In the genomic region with DNA sequence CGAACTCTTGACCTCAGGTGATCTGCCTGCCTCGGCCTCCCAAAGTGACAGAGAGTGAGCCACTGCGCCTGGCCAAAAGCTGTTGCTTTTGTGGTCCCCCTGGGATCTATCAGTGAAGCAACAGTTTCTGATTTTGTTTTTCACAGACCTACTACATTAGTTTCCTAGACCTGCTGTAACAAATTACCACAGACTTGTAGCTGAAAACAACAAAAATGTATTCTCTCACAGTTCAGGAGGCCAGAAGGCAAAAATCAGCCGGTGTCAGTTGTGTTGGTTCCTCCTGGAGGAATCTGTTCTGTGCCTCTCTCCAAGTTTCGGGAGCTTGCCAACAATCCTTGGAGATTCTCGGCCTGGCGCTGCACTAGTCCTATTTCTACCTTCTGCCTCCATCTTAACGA, we compare ENCODE assay signal across 16 cellular contexts. TPM values are rescaled to one million over a fixed set of nuclear protein-coding genes. Genes with fewer than 3 reads are reported as not detected.
A peak's percentile ranks its signal among the peaks of the same experiment; 100 is the strongest.
DNase-seq lines count a peak whose midpoint lies in the region; TF ChIP-seq lines count a peak whose summit lies in the region.
"Had no signal": no experiment of that assay in that cellular context is flagged by ENCODE, and none has a peak within 500 bp of the region (broad histone marks: within the 10 kb centered on the region; RNA-seq: fewer than 3 reads in every experiment).

No MANE protein-coding gene starts in this region.

- peak; percentile 5 for DNase-seq in activated CD4-positive, alpha-beta memory T cell treated with anti-CD3 and anti-CD28 coated beads, Interleukin-2, amount 10 ng/mL, durations not matched to agents 7 days and 5 days
- DNase-seq in activated CD4-positive, alpha-beta memory T cell treated with anti-CD3 and anti-CD28 coated beads for 36 hours, result no peak
- DNase-seq in right atrium auricular region (ENCODE audit: low spot score), result peak; percentile 52
- no peak for DNase-seq in left ventricle myocardium inferior
- peak; percentile 59 for DNase-seq in sigmoid colon
- DNase-seq in vagina (ENCODE audit: extremely low spot score in 2 of 2), result peak; percentile 54 to 61
- no peak for DNase-seq in NCI-H748 treated with DMSO at 0.1 percent for 48 hours (lab: John Stamatoyannopoulos, UW)
- no peak for DNase-seq in stimulated activated CD4-positive, alpha-beta T cell treated with anti-CD3 and anti-CD28 coated beads, Interleukin-2, amount 100 ng/mL, for 48 hours
- DNase-seq: AML-193; Caco-2; CD4-positive, alpha-beta T cell; HCEC 1CT had no signal

- no peak for TF ChIP-seq POLR2A in sigmoid colon (IDR thresholded peaks at IDR 0.05)
- no peak for TF ChIP-seq POLR2A in vagina (IDR thresholded peaks at IDR 0.05)

- no peak overlapping the region for H3K4me3 Mint-ChIP-seq in activated CD4-positive, alpha-beta memory T cell treated with anti-CD3 and anti-CD28 coated beads, Interleukin-2, amount 10 ng/mL, durations not matched to agents 7 days and 5 days
- no peak overlapping the region for H3K4me3 Mint-ChIP-seq in activated CD4-positive, alpha-beta memory T cell treated with anti-CD3 and anti-CD28 coated beads for 36 hours
- H3K4me3 Mint-ChIP-seq: CD4-positive, alpha-beta T cell; GM23338 had no signal

- H3K9me3 ChIP-seq in right atrium auricular region (no peaks in the 10 kb centered on the region), left ventricle myocardium inferior (replicated peaks) (no peaks in the 10 kb centered on the region), sigmoid colon (no peaks in the 10 kb centered on the region), vagina (no peaks in the 10 kb centered on the region)
- H3K9me3 ChIP-seq: A549, Caco-2 had no signal

- H3K27me3 Mint-ChIP-seq in activated CD4-positive, alpha-beta memory T cell treated with anti-CD3 and anti-CD28 coated beads, Interleukin-2, amount 10 ng/mL, durations not matched to agents 7 days and 5 days, result peaks cover 16% of the 10 kb centered on the region
- H3K27me3 Mint-ChIP-seq in activated CD4-positive, alpha-beta memory T cell treated with anti-CD3 and anti-CD28 coated beads for 36 hours, result peaks cover under 1% of the 10 kb centered on the region

- TF ChIP-seq CTCF in right atrium auricular region (IDR thresholded peaks at IDR 0.05) (no peak), left ventricle myocardium inferior (IDR thresholded peaks at IDR 0.05; ENCODE audit: borderline replicate concordance) (no peak), sigmoid colon (IDR thresholded peaks at IDR 0.05) (no peak), vagina (IDR thresholded peaks at IDR 0.05) (no peak)

- TF ChIP-seq EP300 in sigmoid colon (IDR thresholded peaks at IDR 0.05), result no peak

- 93 to 95% methylated on average over 8 of the region's 8 CpGs for WGBS in sigmoid colon, 2 donors

- H3K27ac ChIP-seq in right atrium auricular region, result no peak overlapping the region
- no peak overlapping the region for H3K27ac ChIP-seq in left ventricle myocardium inferior (replicated peaks)
- no peak overlapping the region for H3K27ac ChIP-seq in sigmoid colon
- no peak overlapping the region for H3K27ac ChIP-seq in vagina
- H3K27ac ChIP-seq: 22Rv1, A549, C4-2B had no signal

- H3K4me3 ChIP-seq in right atrium auricular region, result no peak overlapping the region
- H3K4me3 ChIP-seq in left ventricle myocardium inferior, result no peak overlapping the region
- H3K4me3 ChIP-seq in sigmoid colon, result no peak overlapping the region
- no peak overlapping the region for H3K4me3 ChIP-seq in vagina
- H3K4me3 ChIP-seq: A549, GM23338 had no signal

- H3K27ac Mint-ChIP-seq in activated CD4-positive, alpha-beta memory T cell treated with anti-CD3 and anti-CD28 coated beads, Interleukin-2, amount 10 ng/mL, durations not matched to agents 7 days and 5 days, result no peak overlapping the region
- H3K27ac Mint-ChIP-seq in activated CD4-positive, alpha-beta memory T cell treated with anti-CD3 and anti-CD28 coated beads for 36 hours, result no peak overlapping the region
- H3K27ac Mint-ChIP-seq: CD4-positive, alpha-beta T cell; GM23338 had no signal

- no peaks in the 10 kb centered on the region for H3K9me3 Mint-ChIP-seq in activated CD4-positive, alpha-beta memory T cell treated with anti-CD3 and anti-CD28 coated beads, Interleukin-2, amount 10 ng/mL, durations not matched to agents 7 days and 5 days
- H3K9me3 Mint-ChIP-seq in activated CD4-positive, alpha-beta memory T cell treated with anti-CD3 and anti-CD28 coated beads for 36 hours, result no peaks in the 10 kb centered on the region
- H3K9me3 Mint-ChIP-seq: CD4-positive, alpha-beta T cell; GM23338 had no signal

- H3K36me3 Mint-ChIP-seq in activated CD4-positive, alpha-beta memory T cell treated with anti-CD3 and anti-CD28 coated beads, Interleukin-2, amount 10 ng/mL, durations not matched to agents 7 days and 5 days (ENCODE audit: low read depth), result no peaks in the 10 kb centered on the region
- H3K36me3 Mint-ChIP-seq in activated CD4-positive, alpha-beta memory T cell treated with anti-CD3 and anti-CD28 coated beads for 36 hours, result no peaks in the 10 kb centered on the region

- H3K4me1 ChIP-seq in right atrium auricular region (no peaks in the 10 kb centered on the region), left ventricle myocardium inferior (no peaks in the 10 kb centered on the region), sigmoid colon (no peaks in the 10 kb centered on the region), vagina (no peaks in the 10 kb centered on the region)
- H3K4me1 ChIP-seq: A549 had no signal

- H3K36me3 ChIP-seq in right atrium auricular region, result no peaks in the 10 kb centered on the region
- no peaks in the 10 kb centered on the region for H3K36me3 ChIP-seq in left ventricle myocardium inferior
- no peaks in the 10 kb centered on the region for H3K36me3 ChIP-seq in sigmoid colon
- H3K36me3 ChIP-seq in vagina, result no peaks in the 10 kb centered on the region

- POLR2A ChIA-PET in activated CD4-positive, alpha-beta memory T cell treated with anti-CD3 and anti-CD28 coated beads, Interleukin-2, amount 10 ng/mL, durations not matched to agents 7 days and 5 days (lab: Charles Lee), result interaction anchor here (2.3 kb wide), 1 partner anchor 8 kb away, joined by 6 read pairs; the partner anchor contains the start of gene SLC35C1
- POLR2A ChIA-PET in activated CD4-positive, alpha-beta memory T cell treated with anti-CD3 and anti-CD28 coated beads for 36 hours (lab: Charles Lee), result no interaction called here

- H3K27me3 ChIP-seq in right atrium auricular region, result no peaks in the 10 kb centered on the region
- H3K27me3 ChIP-seq in left ventricle myocardium inferior (ENCODE audit: low read depth), result peaks cover 11% of the 10 kb centered on the region
- H3K27me3 ChIP-seq in sigmoid colon, result peaks cover 0 to 6% (median 4%) of the 10 kb centered on the region in 3 donors
- no peaks in the 10 kb centered on the region for H3K27me3 ChIP-seq in vagina

- intact Hi-C loops in activated CD4-positive, alpha-beta memory T cell treated with anti-CD3 and anti-CD28 coated beads for 36 hours (cut with micrococcal nuclease), result no loop called here
- intact Hi-C loops in left ventricle myocardium inferior (cut with micrococcal nuclease) (no loop called here), sigmoid colon (cut with DNase I) (no loop called here), vagina (cut with DNase I) (no loop called here)

- H3K4me1 Mint-ChIP-seq in activated CD4-positive, alpha-beta memory T cell treated with anti-CD3 and anti-CD28 coated beads, Interleukin-2, amount 10 ng/mL, durations not matched to agents 7 days and 5 days, result no peaks in the 10 kb centered on the region
- H3K4me1 Mint-ChIP-seq in activated CD4-positive, alpha-beta memory T cell treated with anti-CD3 and anti-CD28 coated beads for 36 hours (ENCODE audit: low read depth), result no peaks in the 10 kb centered on the region

- CTCF ChIA-PET in activated CD4-positive, alpha-beta memory T cell treated with anti-CD3 and anti-CD28 coated beads, Interleukin-2, amount 10 ng/mL, durations not matched to agents 7 days and 5 days (lab: Charles Lee), result interaction anchor here (0.7 to 2.6 kb wide), 2 partner anchors 10 to 25 kb away, joined by 4 to 11 read pairs; no protein-coding TSS in a partner anchor
- CTCF ChIA-PET in activated CD4-positive, alpha-beta memory T cell treated with anti-CD3 and anti-CD28 coated beads for 36 hours (lab: Charles Lee), result interaction anchor here (1.7 kb wide), 1 partner anchor 25 kb away, joined by 4 read pairs; no protein-coding TSS in a partner anchor

RNA-seq across cellular contexts. Expression of gene SLC35C1, which starts 8.5 kb away (rescaled TPM):
- total RNA-seq in activated CD4-positive, alpha-beta memory T cell treated with anti-CD3 and anti-CD28 coated beads, Interleukin-2, amount 10 ng/mL, durations not matched to agents 7 days and 5 days, result 10 to 100 TPM; 15.0 to 17.5 TPM
- total RNA-seq in activated CD4-positive, alpha-beta memory T cell treated with anti-CD3 and anti-CD28 coated beads for 36 hours, result 10 to 100 TPM; 10.7 to 11.4 TPM
- total RNA-seq in right atrium auricular region (10 to 100 TPM in 1 of 2 donors, 1 to 10 TPM in 1; 5.2 to 11.6 TPM), left ventricle myocardium inferior (5.7 TPM), sigmoid colon (1 to 10 TPM; 5.3 to 8.6 (median 7.2) TPM), vagina (16.7 TPM)
- polyA plus RNA-seq in sigmoid colon, result 10 to 100 TPM; 11.6 to 38.9 (median 20.4) TPM

RNA-seq across cellular contexts. Expression of gene CRY2, which starts 50.8 kb away (rescaled TPM):
- total RNA-seq in activated CD4-positive, alpha-beta memory T cell treated with anti-CD3 and anti-CD28 coated beads, Interleukin-2, amount 10 ng/mL, durations not matched to agents 7 days and 5 days, result 10 to 100 TPM; 18.4 to 22.7 TPM
- total RNA-seq in activated CD4-positive, alpha-beta memory T cell treated with anti-CD3 and anti-CD28 coated beads for 36 hours, result 10 to 100 TPM; 12.1 to 13.4 TPM
- total RNA-seq in right atrium auricular region (10 to 100 TPM; 43.0 to 62.9 TPM), left ventricle myocardium inferior (62.2 TPM), sigmoid colon (10 to 100 TPM; 27.5 to 49.3 (median 38.9) TPM), vagina (54.3 TPM)
- polyA plus RNA-seq in sigmoid colon, result 10 to 100 TPM in 2 of 3 donors, 1 to 10 TPM in 1; 5.3 to 14.9 (median 13.2) TPM

Comparison
In these comparisons a context has a peak if more than half of its experiments do, and no peak if none do; other contexts are left out.
1. DNase-seq: peak in activated CD4-positive, alpha-beta memory T cell treated with anti-CD3 and anti-CD28 coated beads, Interleukin-2, amount 10 ng/mL, durations not matched to agents 7 days and 5 days (single experiment), right atrium auricular region (single experiment), sigmoid colon (single experiment) and vagina (2 of 2); none in activated CD4-positive, alpha-beta memory T cell treated with anti-CD3 and anti-CD28 coated beads for 36 hours (single experiment), left ventricle myocardium inferior (single experiment), NCI-H748 treated with DMSO at 0.1 percent for 48 hours (single experiment) and stimulated activated CD4-positive, alpha-beta T cell treated with anti-CD3 and anti-CD28 coated beads, Interleukin-2, amount 100 ng/mL, for 48 hours (0 of 2).